ENCODE assay signal across 8 cellular contexts in the genomic region with DNA sequence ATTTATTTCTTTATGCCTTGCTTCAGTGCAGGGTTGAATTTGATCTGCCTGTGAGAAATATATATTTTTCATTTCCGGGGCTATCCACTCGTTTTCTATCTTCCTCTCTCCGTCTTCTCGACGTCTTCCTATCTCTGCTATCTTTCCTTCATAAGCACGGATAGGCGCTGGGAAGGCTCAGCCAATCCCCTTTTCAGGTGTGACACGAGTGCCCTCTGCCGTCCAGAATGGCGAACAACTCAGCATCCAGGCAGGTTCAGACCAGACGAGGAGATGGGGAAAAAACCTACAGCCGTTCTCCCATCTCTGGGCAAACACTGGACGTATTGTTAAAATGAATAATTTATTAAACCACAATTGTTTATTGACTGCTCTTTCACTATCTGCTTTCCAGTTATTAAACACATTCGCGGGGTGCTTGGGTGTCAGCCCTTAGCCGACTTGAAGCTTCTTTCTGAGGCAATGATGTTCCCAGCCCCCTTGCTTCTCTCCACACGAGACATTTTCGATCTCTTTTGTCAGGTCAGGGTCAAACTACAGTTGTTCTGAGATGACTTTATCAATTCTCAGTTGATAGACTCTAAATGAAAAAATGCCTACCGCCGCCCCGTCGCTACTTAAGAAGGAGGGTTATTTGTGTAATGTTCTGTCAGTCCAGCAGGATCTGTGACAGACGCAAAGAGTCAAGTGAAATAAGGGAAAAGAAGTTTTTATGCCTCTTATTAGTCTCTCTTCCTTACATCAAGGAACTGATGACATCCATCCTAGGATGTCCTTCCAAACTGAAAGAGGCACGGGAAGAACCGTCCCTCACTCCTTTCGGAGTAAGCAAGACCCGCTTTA.
A peak's percentile ranks its signal among the peaks of the same experiment; 100 is the strongest.
DNase-seq lines count a peak whose midpoint lies in the region; ATAC-seq lines count a peak whose summit lies in the region.

No MANE protein-coding gene starts in this region.

- H3K9me3 Mint-ChIP-seq in activated naive CD4-positive, alpha-beta T cell treated with anti-CD3 and anti-CD28 coated beads, Interleukin-2, amount 10 ng/mL, durations not matched to agents 7 days and 5 days: no peaks in the 10 kb centered on the region

- CTCF ChIA-PET in activated naive CD4-positive, alpha-beta T cell treated with anti-CD3 and anti-CD28 coated beads, Interleukin-2, amount 10 ng/mL, durations not matched to agents 7 days and 5 days (lab: Charles Lee): no interaction called here

- H3K27me3 Mint-ChIP-seq in activated naive CD4-positive, alpha-beta T cell treated with anti-CD3 and anti-CD28 coated beads, Interleukin-2, amount 10 ng/mL, durations not matched to agents 7 days and 5 days: peaks cover 4% of the 10 kb centered on the region

- intact Hi-C loops in Right ventricle myocardium inferior (cut with DNase I) (loop anchor here (5.0 to 10.0 kb wide), 3 partner anchors 47 to 885 kb away; no protein-coding TSS in a partner anchor), posterior vena cava (cut with DNase I) (no loop called here)

- ATAC-seq in HG03060 (IDR thresholded peaks at IDR 0.05; ENCODE audit: low read depth, unreplicated experiment) (peak; percentile 67), Right ventricle myocardium inferior (peak; percentile 93)

- peak; percentile 23 for DNase-seq in activated T-cell treated with anti-CD3 and anti-CD28 coated beads for 24 hours (ENCODE audit: low read depth)
- DNase-seq in activated T-cell treated with anti-CD3 and anti-CD28 coated beads, Interleukin-2, amount 50 U/mL, for 1 hour: no peak
- DNase-seq in NCI-H460 (ENCODE audit: extremely low read depth, low read depth): peak; percentile 72
- DNase-seq in activated naive CD4-positive, alpha-beta T cell treated with anti-CD3 and anti-CD28 coated beads, Interleukin-2, amount 10 ng/mL, durations not matched to agents 7 days and 5 days: peak; percentile 31
- DNase-seq in Right ventricle myocardium inferior (ENCODE audit: missing footprints): peak; percentile 85
- DNase-seq in posterior vena cava (ENCODE audit: low spot score): peak; percentile 89
- DNase-seq in NOMO-1 treated with DMSO at 0.1 percent for 48 hours (lab: John Stamatoyannopoulos, UW; ENCODE audit: unreplicated experiment): no peak

- H3K4me3 Mint-ChIP-seq in activated naive CD4-positive, alpha-beta T cell treated with anti-CD3 and anti-CD28 coated beads, Interleukin-2, amount 10 ng/mL, durations not matched to agents 7 days and 5 days: no peak overlapping the region

- H3K27ac Mint-ChIP-seq in activated naive CD4-positive, alpha-beta T cell treated with anti-CD3 and anti-CD28 coated beads, Interleukin-2, amount 10 ng/mL, durations not matched to agents 7 days and 5 days: no peak overlapping the region

- H3K4me1 Mint-ChIP-seq in activated naive CD4-positive, alpha-beta T cell treated with anti-CD3 and anti-CD28 coated beads, Interleukin-2, amount 10 ng/mL, durations not matched to agents 7 days and 5 days: no peaks in the 10 kb centered on the region

- H3K36me3 Mint-ChIP-seq in activated naive CD4-positive, alpha-beta T cell treated with anti-CD3 and anti-CD28 coated beads, Interleukin-2, amount 10 ng/mL, durations not matched to agents 7 days and 5 days: no peaks in the 10 kb centered on the region

Comparison
In these comparisons a context has a peak if more than half of its experiments do, and no peak if none do; other contexts are left out.
1. DNase-seq: peak in activated T-cell treated with anti-CD3 and anti-CD28 coated beads for 24 hours (single experiment), NCI-H460 (single experiment), activated naive CD4-positive, alpha-beta T cell treated with anti-CD3 and anti-CD28 coated beads, Interleukin-2, amount 10 ng/mL, durations not matched to agents 7 days and 5 days (single experiment), Right ventricle myocardium inferior (single experiment) and posterior vena cava (single experiment); none in activated T-cell treated with anti-CD3 and anti-CD28 coated beads, Interleukin-2, amount 50 U/mL, for 1 hour (single experiment) and NOMO-1 treated with DMSO at 0.1 percent for 48 hours (single experiment).